ENCODE assay signal across 8 cellular contexts in genomic region chr1:186304982-186305949, GRCh38. TPM values are rescaled to one million over a fixed set of nuclear protein-coding genes. Genes with fewer than 3 reads are reported as not detected.
DNase-seq lines count a peak whose midpoint lies in the region; ATAC-seq and TF ChIP-seq lines count a peak whose summit lies in the region.

No MANE protein-coding gene starts in this region.

- DNase-seq in CD8-positive, alpha-beta memory T cell, result peak in 1 of 5 donors; percentile 17
- DNase-seq in NT2/D1 (ENCODE audit: low read depth, low spot score) (peak; percentile 36), chondrocyte (ENCODE audit: low spot score) (no peak), nephron progenitor cell (no peak), occipital lobe (lab: John Stamatoyannopoulos, UW) (no peak)
- no peak for DNase-seq in stimulated activated CD4-positive, alpha-beta T cell treated with anti-CD3 and anti-CD28 coated beads, Interleukin-4, amount 100 ng/mL, for 4 hours

- no peak overlapping the region for H3K27ac ChIP-seq in CD8-positive, alpha-beta memory T cell (ENCODE audit: low read depth, low read length)

- H3K27ac Mint-ChIP-seq in CD8-positive, alpha-beta memory T cell, result peak overlapping the region in 5 of 8 donors; percentile 30 to 76 (median 47)
- H3K27ac Mint-ChIP-seq in chondrocyte (ENCODE audit: unreplicated experiment) (no peak overlapping the region), nephron progenitor cell (no peak overlapping the region)

- H3K27me3 Mint-ChIP-seq in CD8-positive, alpha-beta memory T cell, result no peaks in the 10 kb centered on the region
- H3K27me3 Mint-ChIP-seq in chondrocyte (ENCODE audit: low read depth) (no peaks in the 10 kb centered on the region), nephron progenitor cell (ENCODE audit: low read depth, poor library complexity) (peaks cover 3% of the 10 kb centered on the region)

- ATAC-seq in GM18517 (IDR thresholded peaks at IDR 0.05; ENCODE audit: unreplicated experiment) (peak; percentile 79), HG03064 (IDR thresholded peaks at IDR 0.05; ENCODE audit: low read depth, unreplicated experiment) (peak; percentile 64)

- no peaks in the 10 kb centered on the region for H3K36me3 ChIP-seq in CD8-positive, alpha-beta memory T cell (ENCODE audit: insufficient read depth, low read length)
- peaks cover 3% of the 10 kb centered on the region for H3K36me3 ChIP-seq in NT2/D1 (ENCODE audit: insufficient read depth, insufficient read length, low read length)

- H3K36me3 Mint-ChIP-seq in CD8-positive, alpha-beta memory T cell, result peaks cover 0 to 5% (median 2%) of the 10 kb centered on the region in 3 donors
- H3K36me3 Mint-ChIP-seq in chondrocyte (ENCODE audit: low read depth) (peaks cover 2% of the 10 kb centered on the region), nephron progenitor cell (ENCODE audit: low read depth) (peaks cover 5% of the 10 kb centered on the region)

- no peak overlapping the region for H3K9ac ChIP-seq in NT2/D1 (ENCODE audit: insufficient read length, low read depth)

- H3K4me1 Mint-ChIP-seq in CD8-positive, alpha-beta memory T cell, result peaks cover 27 to 32% (median 30%) of the 10 kb centered on the region in 3 donors
- H3K4me1 Mint-ChIP-seq in chondrocyte (ENCODE audit: low read depth), result no peaks in the 10 kb centered on the region
- no peaks in the 10 kb centered on the region for H3K4me1 Mint-ChIP-seq in nephron progenitor cell

- no peaks in the 10 kb centered on the region for H3K9me3 ChIP-seq in CD8-positive, alpha-beta memory T cell (ENCODE audit: low read length)
- no peaks in the 10 kb centered on the region for H3K9me3 ChIP-seq in NT2/D1 (ENCODE audit: insufficient read depth, low read length)

- POLR2A ChIA-PET in CD8-positive, alpha-beta memory T cell (lab: Charles Lee), result no interaction called here

- H3K27me3 ChIP-seq in CD8-positive, alpha-beta memory T cell (ENCODE audit: insufficient read depth, low read length, poor library complexity, severe bottlenecking), result no peaks in the 10 kb centered on the region
- H3K27me3 ChIP-seq in NT2/D1 (ENCODE audit: insufficient read depth, insufficient read length), result no peaks in the 10 kb centered on the region

- no peaks in the 10 kb centered on the region for H3K9me3 Mint-ChIP-seq in CD8-positive, alpha-beta memory T cell
- H3K9me3 Mint-ChIP-seq in chondrocyte (ENCODE audit: low read depth) (no peaks in the 10 kb centered on the region), nephron progenitor cell (no peaks in the 10 kb centered on the region)

- peak overlapping the region in 1 of 7 donors; percentile 21 for H3K4me3 Mint-ChIP-seq in CD8-positive, alpha-beta memory T cell
- H3K4me3 Mint-ChIP-seq in chondrocyte (ENCODE audit: unreplicated experiment) (no peak overlapping the region), nephron progenitor cell (no peak overlapping the region)

- TF ChIP-seq CTCF in chondrocyte (IDR thresholded peaks at IDR 0.05) (peak; percentile 82), nephron progenitor cell (IDR thresholded peaks at IDR 0.05) (peak; percentile 55)

- CTCF ChIA-PET in CD8-positive, alpha-beta memory T cell (lab: Charles Lee), result no interaction called here

- no peak overlapping the region for H3K4me3 ChIP-seq in CD8-positive, alpha-beta memory T cell (ENCODE audit: low read length)
- H3K4me3 ChIP-seq in NT2/D1 (ENCODE audit: insufficient read length, low read depth), result no peak overlapping the region

- H3K4me1 ChIP-seq in CD8-positive, alpha-beta memory T cell (ENCODE audit: insufficient read depth, low read length), result peaks cover 78% of the 10 kb centered on the region
- no peaks in the 10 kb centered on the region for H3K4me1 ChIP-seq in NT2/D1 (ENCODE audit: insufficient read depth, insufficient read length)

RNA-seq across cellular contexts. Expression of gene PRG4, which starts 9.2 kb away (rescaled TPM):
- total RNA-seq in CD8-positive, alpha-beta memory T cell, result under 1 TPM in 1 of 2 experiments, not detected in 1; 0.04 TPM
- polyA plus RNA-seq in CD8-positive, alpha-beta memory T cell, result 0.07 TPM
- total RNA-seq in chondrocyte (0.10 to 0.56 TPM (median 0.15 TPM) in 3 replicates), occipital lobe (under 0.01 TPM)

Comparison
In these comparisons a context has a peak if more than half of its experiments do, and no peak if none do; other contexts are left out.
1. H3K27ac Mint-ChIP-seq: peak in CD8-positive, alpha-beta memory T cell (5 of 8); none in chondrocyte (single experiment) and nephron progenitor cell (single experiment).